8 cellular contexts compared by ENCODE assay signal in genomic region chr18:23504720-23505119, GRCh38. TPM values are rescaled to one million over a fixed set of nuclear protein-coding genes. Genes with fewer than 3 reads are reported as not detected.
A peak's percentile ranks its signal among the peaks of the same experiment; 100 is the strongest.
DNase-seq lines count a peak whose midpoint lies in the region; ATAC-seq and TF ChIP-seq lines count a peak whose summit lies in the region.

No MANE protein-coding gene starts in this region.

- peak overlapping the region; percentile 80 to 98 for H3K4me3 ChIP-seq in left lung

- POLR2A ChIA-PET in RWPE1 (lab: Yijun Ruan, JAX; ENCODE audit: low non-redundant PET), result no interaction called here

- ATAC-seq in GM18520 (IDR thresholded peaks at IDR 0.05; ENCODE audit: unreplicated experiment) (peak; percentile 47), HG02588 (IDR thresholded peaks at IDR 0.05; ENCODE audit: unreplicated experiment) (peak; percentile 37), left lung (peak; percentile 4)

- peaks cover 10 to 53% of the 10 kb centered on the region in 2 donors for H3K4me1 ChIP-seq in left lung

- no peak for DNase-seq in RWPE1 (ENCODE audit: low spot score)
- DNase-seq in left lung, result no peak
- no peak for DNase-seq in substantia nigra (lab: John Stamatoyannopoulos, UW)
- DNase-seq in cerebellar nuclear complex (lab: John Stamatoyannopoulos, UW), result no peak
- no peak for DNase-seq in stimulated activated CD4-positive, alpha-beta T cell treated with anti-CD3 and anti-CD28 coated beads, Interleukin-1b, Interleukin-23, amount 100 ng/mL, for 48 hours
- DNase-seq in activated gamma-delta T cell (lab: John Stamatoyannopoulos, UW), result no peak

- intact Hi-C loops in left lung (cut with DNase I), result no loop called here

- H3K27ac ChIP-seq in RWPE1, result peak overlapping the region; percentile 20; the same call in 1 of the 2 replicates
- H3K27ac ChIP-seq in left lung, result peak overlapping the region; percentile 84 to 97
- H3K27ac ChIP-seq in substantia nigra (ENCODE audit: low read depth, low read length, poor library complexity, severe bottlenecking), result no peak overlapping the region

- peaks cover 0 to 31% of the 10 kb centered on the region in 2 donors for H3K36me3 ChIP-seq in left lung

- TF ChIP-seq CTCF in RWPE1 (conservative IDR thresholded peaks at IDR 0.05; ENCODE audit: low read depth) (no peak), left lung (IDR thresholded peaks at IDR 0.05) (no peak)

- no peaks in the 10 kb centered on the region for H3K27me3 ChIP-seq in left lung

- H3K9me3 ChIP-seq in left lung, result no peaks in the 10 kb centered on the region

- CTCF ChIA-PET in RWPE1 (lab: Yijun Ruan, JAX), result no interaction called here

RNA-seq across cellular contexts. Expression of gene RMC1, which starts 1.4 kb away (rescaled TPM):
- total RNA-seq in left lung, result 10 to 100 TPM; 37.6 to 37.9 TPM

RNA-seq across cellular contexts. Expression of gene RIOK3, which starts 51.6 kb away (rescaled TPM):
- total RNA-seq in left lung, result 10 to 100 TPM; 55.3 to 63.0 TPM
